ENCODE assay signal across 1 cellular context in genomic region chr1:11784256-11784992, GRCh38.
TF ChIP-seq lines count a peak whose summit lies in the region.

No MANE protein-coding gene starts in this region.

TF ChIP-seq in GM23338, 12 proteins besides CTCF, POLR2A, EP300 and RAD21 (continued from another document):
- TF ChIP-seq ZNF462 (CRISPR knock-in tag; IDR thresholded peaks at IDR 0.05) (no peak), CREB1 (CRISPR knock-in tag; IDR thresholded peaks at IDR 0.05; ENCODE audit: low read depth) (no peak), ETS1 (IDR thresholded peaks at IDR 0.05) (no peak), EZH2phosphoT487 (IDR thresholded peaks at IDR 0.05; ENCODE audit: unreplicated experiment) (no peak), ZNF331 (CRISPR knock-in tag; IDR thresholded peaks at IDR 0.05; ENCODE audit: low read depth) (no peak), POLR2AphosphoS5 (IDR thresholded peaks at IDR 0.05; ENCODE audit: low read depth) (no peak), NANOG (IDR thresholded peaks at IDR 0.05; ENCODE audit: borderline replicate concordance) (no peak), STAT1 (IDR thresholded peaks at IDR 0.05; ENCODE audit: unreplicated experiment) (no peak), REST (IDR thresholded peaks at IDR 0.05; ENCODE audit: unreplicated experiment) (no peak), JUNB (IDR thresholded peaks at IDR 0.05; ENCODE audit: unreplicated experiment) (no peak)
TF ChIP-seq in GM23338: peak in this region for 0.
